In the genomic region with DNA sequence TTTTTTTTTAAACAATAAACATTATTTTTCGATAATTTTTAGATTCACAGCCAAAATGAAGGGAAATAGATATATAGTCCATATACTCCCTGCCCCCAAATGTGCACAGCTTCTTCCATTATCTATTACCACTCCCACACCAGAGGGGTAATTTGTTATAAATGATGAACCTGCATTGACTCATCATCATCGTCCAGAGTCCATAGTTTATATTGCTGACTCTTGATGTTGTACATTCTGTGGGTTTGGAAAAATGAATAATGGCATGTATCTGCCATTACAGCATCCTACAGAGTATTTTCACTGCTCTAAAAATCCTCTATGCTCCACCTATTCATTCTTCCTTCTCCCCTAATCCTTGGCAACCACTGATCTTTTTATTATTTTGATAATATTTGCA, we compare ENCODE assay signal across 22 cellular contexts.
DNase-seq lines count a peak whose midpoint lies in the region; ATAC-seq and TF ChIP-seq lines count a peak whose summit lies in the region.
"Had no signal": no experiment of that assay in that cellular context is flagged by ENCODE, and none has a peak within 500 bp of the region (broad histone marks: within the 10 kb centered on the region; RNA-seq: fewer than 3 reads in every experiment).

No MANE protein-coding gene starts in this region.

- peaks cover 2% of the 10 kb centered on the region; the same call in 1 of the 2 replicates for H3K9me3 ChIP-seq in Panc1 (ENCODE audit: control insufficient read depth, insufficient read depth, low read depth, low read length)
- no peaks in the 10 kb centered on the region for H3K9me3 ChIP-seq in liver (ENCODE audit: control insufficient read depth in 4 of 4, low read length in 3 of 4)
- H3K9me3 ChIP-seq: neutrophil, upper lobe of left lung had no signal

- H3K4me1 ChIP-seq in Panc1 (ENCODE audit: control insufficient read depth, insufficient read depth, low read length) (peaks cover 13% of the 10 kb centered on the region; the same call in 1 of the 2 replicates), liver (ENCODE audit: control insufficient read depth in 4 of 4, insufficient read depth in 4 of 4, low read length in 3 of 4) (peaks cover 0 to 15% (median 4%) of the 10 kb centered on the region in 4 donors)

- DNase-seq in EH (ENCODE audit: low read depth) (peak; percentile 73), Panc1 (ENCODE audit: low read depth, low spot score) (peak; percentile 46), choroid plexus epithelial cell (ENCODE audit: low read depth) (peak; percentile 80), NCI-H345 treated with DMSO at 0.1 percent for 48 hours (lab: John Stamatoyannopoulos, UW; ENCODE audit: unreplicated experiment) (no peak), HuH-7 (ENCODE audit: low spot score) (no peak), GM19240 (ENCODE audit: insufficient read length, low spot score) (no peak)
- DNase-seq: activated B cell treated with CpG ODN at 0.5 μM for 24 hours; activated CD8-positive, alpha-beta memory T cell treated with anti-CD3 and anti-CD28 coated beads, Interleukin-2, amount 10 ng/mL, durations not matched to agents 7 days and 5 days; AML-193; head of caudate nucleus; midbrain; NCI-H1105; NCI-H510A; OCI-M1; SW 1271; upper lobe of left lung had no signal

- no peak for TF ChIP-seq RAD21 in liver (IDR thresholded peaks at IDR 0.05)

- in situ Hi-C loops in Panc1 (cut with HindIII; ENCODE audit: low pct_unique_long_range_greater_than_20kb, low sequenced_read_pairs) = no loop called here

- no peak overlapping the region for H3K9ac ChIP-seq in liver (ENCODE audit: low read depth in 1 of 2, low read length in 2 of 2)

- no peak overlapping the region for H3K4me3 ChIP-seq in Panc1 (ENCODE audit: low read depth in 2 of 2, low read length in 2 of 2)
- H3K4me3 ChIP-seq in choroid plexus epithelial cell (ENCODE audit: low read depth, low read length) = no peak overlapping the region
- H3K4me3 ChIP-seq in liver (ENCODE audit: low read depth in 1 of 3, low read length in 3 of 3) = no peak overlapping the region
- H3K4me3 ChIP-seq: cardiac muscle cell, upper lobe of left lung had no signal

- WGBS in liver = 63% methylated on average over 2 of the region's 2 CpGs

- no peaks in the 10 kb centered on the region for H3K27me3 ChIP-seq in Panc1 (ENCODE audit: control insufficient read depth, insufficient read depth, low read length)
- H3K27me3 ChIP-seq in liver (ENCODE audit: control insufficient read depth in 4 of 4, insufficient read depth in 4 of 4, low read length in 3 of 4) = no peaks in the 10 kb centered on the region
- H3K27me3 ChIP-seq: cardiac muscle cell, neutrophil, upper lobe of left lung had no signal

- TF ChIP-seq CTCF in Panc1 (IDR thresholded peaks at IDR 0.05) = no peak
- no peak for TF ChIP-seq CTCF in choroid plexus epithelial cell (conservative IDR thresholded peaks at IDR 0.05; ENCODE audit: low read depth, low read length)
- no peak for TF ChIP-seq CTCF in liver (IDR thresholded peaks at IDR 0.05; ENCODE audit: low read depth, low read length, missing input control)

- no peaks in the 10 kb centered on the region for H3K36me3 ChIP-seq in Panc1 (ENCODE audit: control insufficient read depth, insufficient read depth, low read length)
- H3K36me3 ChIP-seq in liver (ENCODE audit: control insufficient read depth in 4 of 4, insufficient read depth in 3 of 4, low read depth in 1 of 4, low read length in 3 of 4) = no peaks in the 10 kb centered on the region
- H3K36me3 ChIP-seq: cardiac muscle cell, neutrophil, upper lobe of left lung had no signal

- intact Hi-C loops in Panc1 (cut with micrococcal nuclease; ENCODE audit: unreplicated experiment) = no loop called here

- CTCF ChIA-PET in Panc1 (lab: Charles Lee) = no interaction called here

- no TSS peak for BruUV-seq in Panc1 (replicated peaks; lab: Mats Ljungman, UMichigan)

- POLR2A ChIA-PET in Panc1 (lab: Charles Lee) = no interaction called here

- ATAC-seq in Panc1 (no peak), GM21737 (IDR thresholded peaks at IDR 0.05; ENCODE audit: unreplicated experiment) (no peak)
- ATAC-seq: activated CD8-positive, alpha-beta memory T cell treated with anti-CD3 and anti-CD28 coated beads, Interleukin-2, amount 10 ng/mL, durations not matched to agents 7 days and 5 days; sciatic nerve; stimulated activated effector memory CD8-positive, alpha-beta T cell treated with anti-CD3 and anti-CD28 coated beads, Interleukin-12 subunit alpha, Interleukin-12 subunit beta, amount 100 ng/mL, for 72 hours had no signal

- no peak overlapping the region; the same call in 1 of the 2 replicates for H3K27ac ChIP-seq in Panc1 (ENCODE audit: low read length)
- no peak overlapping the region for H3K27ac ChIP-seq in liver (ENCODE audit: low read depth in 1 of 2, low read length in 2 of 2)
- H3K27ac ChIP-seq: cardiac muscle cell, neutrophil, upper lobe of left lung had no signal

TF ChIP-seq in liver, 16 proteins besides CTCF, POLR2A, EP300 and RAD21:
- TF ChIP-seq YY1 (IDR thresholded peaks at IDR 0.05) (no peak), HNF4A (conservative IDR thresholded peaks at IDR 0.05) (peak; percentile 6 to 24), HNF4G (IDR thresholded peaks at IDR 0.05) (no peak)
- TF ChIP-seq, protein P1, sequence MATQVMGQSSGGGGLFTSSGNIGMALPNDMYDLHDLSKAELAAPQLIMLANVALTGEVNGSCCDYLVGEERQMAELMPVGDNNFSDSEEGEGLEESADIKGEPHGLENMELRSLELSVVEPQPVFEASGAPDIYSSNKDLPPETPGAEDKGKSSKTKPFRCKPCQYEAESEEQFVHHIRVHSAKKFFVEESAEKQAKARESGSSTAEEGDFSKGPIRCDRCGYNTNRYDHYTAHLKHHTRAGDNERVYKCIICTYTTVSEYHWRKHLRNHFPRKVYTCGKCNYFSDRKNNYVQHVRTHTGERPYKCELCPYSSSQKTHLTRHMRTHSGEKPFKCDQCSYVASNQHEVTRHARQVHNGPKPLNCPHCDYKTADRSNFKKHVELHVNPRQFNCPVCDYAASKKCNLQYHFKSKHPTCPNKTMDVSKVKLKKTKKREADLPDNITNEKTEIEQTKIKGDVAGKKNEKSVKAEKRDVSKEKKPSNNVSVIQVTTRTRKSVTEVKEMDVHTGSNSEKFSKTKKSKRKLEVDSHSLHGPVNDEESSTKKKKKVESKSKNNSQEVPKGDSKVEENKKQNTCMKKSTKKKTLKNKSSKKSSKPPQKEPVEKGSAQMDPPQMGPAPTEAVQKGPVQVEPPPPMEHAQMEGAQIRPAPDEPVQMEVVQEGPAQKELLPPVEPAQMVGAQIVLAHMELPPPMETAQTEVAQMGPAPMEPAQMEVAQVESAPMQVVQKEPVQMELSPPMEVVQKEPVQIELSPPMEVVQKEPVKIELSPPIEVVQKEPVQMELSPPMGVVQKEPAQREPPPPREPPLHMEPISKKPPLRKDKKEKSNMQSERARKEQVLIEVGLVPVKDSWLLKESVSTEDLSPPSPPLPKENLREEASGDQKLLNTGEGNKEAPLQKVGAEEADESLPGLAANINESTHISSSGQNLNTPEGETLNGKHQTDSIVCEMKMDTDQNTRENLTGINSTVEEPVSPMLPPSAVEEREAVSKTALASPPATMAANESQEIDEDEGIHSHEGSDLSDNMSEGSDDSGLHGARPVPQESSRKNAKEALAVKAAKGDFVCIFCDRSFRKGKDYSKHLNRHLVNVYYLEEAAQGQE (IDR thresholded peaks at IDR 0.05) = no peak

Comparison
In these comparisons a context has a peak if more than half of its experiments do, and no peak if none do; other contexts are left out.
1. DNase-seq: peak in EH (single experiment), Panc1 (single experiment) and choroid plexus epithelial cell (single experiment); none in NCI-H345 treated with DMSO at 0.1 percent for 48 hours (single experiment), HuH-7 (single experiment) and GM19240 (single experiment).